ENCODE assay signal across 8 cellular contexts in genomic region chr15:67520276-67520975, GRCh38. TPM values are rescaled to one million over a fixed set of nuclear protein-coding genes. Genes with fewer than 3 reads are reported as not detected.
DNase-seq lines count a peak whose midpoint lies in the region; ATAC-seq, FAIRE-seq and TF ChIP-seq lines count a peak whose summit lies in the region.

No MANE protein-coding gene starts in this region.

- CTCF ChIA-PET in GM12878 (lab: Yijun Ruan, JAX), result interaction anchor here (0.7 to 2.0 kb wide), 9 partner anchors 8 to 316 kb away, joined by 3 to 8 read pairs (median 3); no protein-coding TSS in a partner anchor

- in situ Hi-C loops in GM12878 (cut with MboI), result no loop called here

- WGBS in GM12878 (ENCODE audit: insufficient coverage, insufficient replicate concordance, low lambda C conversion rate, missing lambda C conversion rate), result 5% methylated on average over 22 of the region's 22 CpGs
- 23 to 26% methylated on average over 22 of the region's 22 CpGs for WGBS in lower leg skin, 2 donors
- WGBS in testis, 2 donors, result 13 to 15% methylated on average over 22 of the region's 22 CpGs

- DNase-seq in DND-41 (no peak), HL-60 (ENCODE audit: low read depth in 1 of 2, low spot score in 1 of 2) (no peak), GM12878 (ENCODE audit: low read depth, low spot score) (no peak), lower leg skin (ENCODE audit: low spot score in 2 of 2) (peak in 1 of 2 donors; percentile 88), testis (no peak), HT-29 (ENCODE audit: low spot score) (no peak), cerebellar cortex (ENCODE audit: low spot score) (no peak)

- TF ChIP-seq RAD21 in GM12878 (IDR thresholded peaks at IDR 0.05; ENCODE audit: insufficient read depth, low read depth, low read length), result no peak

- H3K27me3 ChIP-seq in DND-41 (ENCODE audit: insufficient read depth, low read length, poor library complexity) (no peaks in the 10 kb centered on the region), HL-60 (ENCODE audit: insufficient read depth, poor library complexity, severe bottlenecking) (no peaks in the 10 kb centered on the region), GM12878 (replicated peaks in 1 of 2; ENCODE audit: control insufficient read depth in 2 of 2, insufficient read depth in 2 of 2, low read length in 1 of 2) (no peaks in the 10 kb centered on the region), testis (no peaks in the 10 kb centered on the region)

- BruUV-seq in GM12878 (replicated peaks; lab: Mats Ljungman, UMichigan), result TSS peak; percentile 94

- RAD21 ChIA-PET in GM12878 (lab: Charles Lee; ENCODE audit: unreplicated experiment), result interaction anchor here (0.7 to 2.3 kb wide), 11 partner anchors 13 to 312 kb away, joined by 3 to 13 read pairs (median 4); partner anchors contain the start of gene MAP2K5

- no peak for FAIRE-seq in GM12878 (lab: Jason Lieb, UNC)

- POLR2A ChIA-PET in GM12878 (lab: Charles Lee), result interaction anchor here (0.7 to 1.7 kb wide), 6 partner anchors 9 to 321 kb away, joined by 3 to 6 read pairs (median 3); no protein-coding TSS in a partner anchor

- no peak for TF ChIP-seq EP300 in GM12878 (IDR thresholded peaks at IDR 0.05; ENCODE audit: borderline replicate concordance in 1 of 2, control insufficient read depth in 1 of 2, low read depth in 2 of 2, low read length in 2 of 2)

- no peak for ATAC-seq in DND-41 (ENCODE audit: insufficient read depth, low read depth)
- ATAC-seq in GM12878, result peak; percentile 3
- ATAC-seq in HG02885 (IDR thresholded peaks at IDR 0.05; ENCODE audit: poor library complexity, unreplicated experiment), result no peak

- peak overlapping the region; percentile 80 for H2AFZ ChIP-seq in DND-41 (ENCODE audit: low read depth, low read length)
- H2AFZ ChIP-seq in GM12878 (ENCODE audit: control insufficient read depth, low read depth, low read length), result peak overlapping the region; percentile 83

- no peak for TF ChIP-seq CTCF in DND-41 (IDR thresholded peaks at IDR 0.05; ENCODE audit: borderline replicate concordance, extremely low read depth, low read length, poor library complexity, severe bottlenecking)
- no peak for TF ChIP-seq CTCF in HL-60 (IDR thresholded peaks at IDR 0.05; ENCODE audit: insufficient read depth, low read length)
- no peak for TF ChIP-seq CTCF in GM12878 (IDR thresholded peaks at IDR 0.05 in 2 of 3, conservative IDR thresholded peaks at IDR 0.05 in 1 of 3; ENCODE audit: control insufficient read depth in 2 of 3, extremely low read depth in 1 of 3, insufficient read depth in 1 of 3, low read depth in 3 of 3, low read length in 3 of 3)
- TF ChIP-seq CTCF in lower leg skin (IDR thresholded peaks at IDR 0.05), result no peak
- TF ChIP-seq CTCF in testis (IDR thresholded peaks at IDR 0.05), result no peak

- TF ChIP-seq POLR2A in GM12878 (IDR thresholded peaks at IDR 0.05; ENCODE audit: low read depth, low read length) (no peak), lower leg skin (IDR thresholded peaks at IDR 0.05) (no peak), testis (IDR thresholded peaks at IDR 0.05) (no peak)

- H3K9me3 ChIP-seq in DND-41 (ENCODE audit: insufficient read depth, low read length, severe bottlenecking) (no peaks in the 10 kb centered on the region), GM12878 (replicated peaks; ENCODE audit: control insufficient read depth, insufficient read depth, low read length) (no peaks in the 10 kb centered on the region), testis (no peaks in the 10 kb centered on the region)

- peaks cover 32% of the 10 kb centered on the region for H3K4me1 ChIP-seq in DND-41 (ENCODE audit: insufficient read depth, low read length)
- no peaks in the 10 kb centered on the region for H3K4me1 ChIP-seq in GM12878 (ENCODE audit: control insufficient read depth, insufficient read depth, low read length)
- peaks cover 8% of the 10 kb centered on the region for H3K4me1 ChIP-seq in testis

- H3K4me2 ChIP-seq in DND-41 (ENCODE audit: insufficient read depth, low read length) (peak overlapping the region; percentile 62), GM12878 (ENCODE audit: control insufficient read depth, insufficient read depth) (peak overlapping the region; percentile 81)

- peak overlapping the region; percentile 93 for H3K9ac ChIP-seq in DND-41 (ENCODE audit: low read depth, low read length)
- H3K9ac ChIP-seq in GM12878 (ENCODE audit: control insufficient read depth, insufficient read depth, low read length), result peak overlapping the region; percentile 92

- H3K4me3 ChIP-seq in DND-41 (ENCODE audit: low read depth in 1 of 2, low read length in 2 of 2), result peak overlapping the region; percentile 12 to 79; a peak in 3 of 4 replicates
- H3K4me3 ChIP-seq in HL-60 (replicated peaks; ENCODE audit: insufficient read depth, low read length), result peak overlapping the region; percentile 59
- H3K4me3 ChIP-seq in GM12878, result peak overlapping the region; percentile 87
- peak overlapping the region; percentile 38 for H3K4me3 ChIP-seq in lower leg skin (ENCODE audit: low read depth, poor library complexity, severe bottlenecking)
- peak overlapping the region; percentile 83 to 88 for H3K4me3 ChIP-seq in testis

- H3K36me3 ChIP-seq in DND-41 (ENCODE audit: insufficient read depth, low read length) (no peaks in the 10 kb centered on the region; the same call in 1 of the 2 replicates), GM12878 (ENCODE audit: control insufficient read depth in 2 of 2, insufficient read depth in 2 of 2, low read length in 1 of 2) (no peaks in the 10 kb centered on the region), testis (ENCODE audit: low read depth, missing control alignments) (no peaks in the 10 kb centered on the region)

- peaks cover 43% of the 10 kb centered on the region for H3K79me2 ChIP-seq in DND-41 (ENCODE audit: insufficient read depth, low read length)
- H3K79me2 ChIP-seq in GM12878 (ENCODE audit: control insufficient read depth, insufficient read depth, low read length), result peaks cover 39% of the 10 kb centered on the region

- H4K20me1 ChIP-seq in DND-41 (ENCODE audit: insufficient read depth, low read length) (peaks cover 3% of the 10 kb centered on the region; the same call in 1 of the 2 replicates), GM12878 (ENCODE audit: control insufficient read depth, insufficient read depth) (no peaks in the 10 kb centered on the region)

- SMC1A ChIA-PET in GM12878 (lab: Charles Lee; ENCODE audit: uncharacterized antibody, unreplicated experiment), result interaction anchor here (0.6 to 2.1 kb wide), 12 partner anchors 9 to 270 kb away, joined by 3 to 8 read pairs (median 4); no protein-coding TSS in a partner anchor

- intact Hi-C loops in GM12878 (cut with micrococcal nuclease; ENCODE audit: unreplicated experiment), result loop anchor here (2.0 to 5.0 kb wide), 2 partner anchors 18 to 322 kb away; partner anchors contain the start of gene RNU6-1
- intact Hi-C loops in lower leg skin (cut with DNase I; ENCODE audit: low total_unique reads), result loop anchor here (10.0 kb wide), 1 partner anchor 1366 kb away; no protein-coding TSS in a partner anchor
- intact Hi-C loops in testis (cut with DNase I; ENCODE audit: low total_unique reads), result loop anchor here (10.0 kb wide), 1 partner anchor 314 kb away; no protein-coding TSS in a partner anchor

- H3K27ac ChIP-seq in DND-41 (ENCODE audit: low read length) (peak overlapping the region; percentile 90), HL-60 (replicated peaks) (peak overlapping the region; percentile 81), GM12878 (ENCODE audit: control insufficient read depth, insufficient read depth) (peak overlapping the region; percentile 62), testis (peak overlapping the region; percentile 88 to 98)

RNA-seq across cellular contexts. Expression of gene C15orf61, which starts 0.5 kb away (rescaled TPM):
- 11.1 and 14.2 TPM in 2 replicates for total RNA-seq in GM12878 (2013; cell fraction: nucleolus; rRNA removed)
- total RNA-seq in GM12878 (2014; rRNA removed), result 5.8 and 7.5 TPM in 2 replicates
- 2.3 and 3.4 TPM in 2 replicates for total RNA-seq in GM12878 (2014; rRNA removed; fragmentation: Illumina TruSeq; extraction: Trizol)
- 6.2 and 7.4 TPM in 2 replicates for total RNA-seq in GM12878 (2021)
- polyA plus RNA-seq in GM12878 (2011; ENCODE audit: low read depth), result 0.39 TPM
- 3.6 and 6.1 TPM in 2 replicates for polyA plus RNA-seq in GM12878 (2011; rRNA removed)
- polyA plus RNA-seq in GM12878 (2011; cell fraction: cytosol; rRNA removed), result 3.0 and 4.0 TPM in 2 replicates
- 5.3 and 6.0 TPM in 2 replicates for polyA plus RNA-seq in GM12878 (2011; cell fraction: nucleus; rRNA removed)
- 2.9 and 3.7 TPM in 2 replicates for polyA plus RNA-seq in GM12878 (2012)
- 1.7 and 3.2 TPM in 2 replicates for polyA plus RNA-seq in GM12878 (2014; fragmentation: Illumina TruSeq; extraction: Trizol)
- 1 to 10 TPM; 1.4 to 4.5 TPM for polyA plus RNA-seq in GM12878 (2014; fragmentation: Nextera tagmentation; extraction: Ambion mirVana)
- 4.0 and 5.2 TPM in 2 replicates for polyA plus RNA-seq in GM12878 (2014; rRNA removed)
- polyA plus RNA-seq in GM12878 (2016; fragmentation: Nextera tagmentation; extraction: Ambion mirVana), result 1 to 10 TPM; 7.7 to 8.7 TPM
- polyA minus RNA-seq in GM12878 (2011; rRNA and poly(A)+ RNA removed), result 3.5 and 3.6 TPM in 2 replicates
- 1.5 and 2.1 TPM in 2 replicates for polyA minus RNA-seq in GM12878 (2011; cell fraction: cytosol; rRNA and poly(A)+ RNA removed)
- polyA minus RNA-seq in GM12878 (2011; cell fraction: nucleus; rRNA and poly(A)+ RNA removed), result 13.2 and 28.5 TPM in 2 replicates
- total RNA-seq in lower leg skin, result 10 to 100 TPM in 3 of 4 donors, 1 to 10 TPM in 1; 8.2 to 19.0 (median 13.5) TPM
- total RNA-seq in testis, result 10 to 100 TPM; 24.9 to 28.6 TPM
- 42.8 TPM for polyA plus RNA-seq in testis (ENCODE audit: insufficient read depth, low read depth, low replicate concordance)
- total RNA-seq in HT-29 (2014; rRNA removed; shearing (Covaris generic)), result 5.4 and 9.6 TPM in 2 replicates

RNA-seq across cellular contexts. Expression of gene MAP2K5, which starts 22.1 kb away (rescaled TPM):
- total RNA-seq in GM12878 (2013; cell fraction: nucleolus; rRNA removed), result 39.1 and 40.1 TPM in 2 replicates
- total RNA-seq in GM12878 (2014; rRNA removed) (5.9 and 6.3 TPM in 2 replicates), GM12878 (2014; rRNA removed; fragmentation: Illumina TruSeq; extraction: Trizol) (10.7 and 10.9 TPM in 2 replicates), GM12878 (2021) (19.3 and 19.4 TPM in 2 replicates), lower leg skin (10 to 100 TPM in 1 of 4 donors, 1 to 10 TPM in 3; 8.0 to 14.0 (median 9.1) TPM), testis (10 to 100 TPM; 28.0 to 31.2 TPM)
- 8.7 TPM for polyA plus RNA-seq in GM12878 (2011; ENCODE audit: low read depth)
- polyA plus RNA-seq in GM12878 (2011; rRNA removed) (5.1 and 7.0 TPM in 2 replicates), GM12878 (2014; fragmentation: Illumina TruSeq; extraction: Trizol) (12.5 and 13.6 TPM in 2 replicates), GM12878 (2014; fragmentation: Nextera tagmentation; extraction: Ambion mirVana) (1 to 10 TPM; 1.3 to 2.0 TPM), GM12878 (2014; rRNA removed) (8.3 and 10.2 TPM in 2 replicates), GM12878 (2016; fragmentation: Nextera tagmentation; extraction: Ambion mirVana) (10 to 100 TPM; 14.6 to 16.6 TPM), testis (ENCODE audit: insufficient read depth, low read depth, low replicate concordance) (34.3 TPM)
- polyA plus RNA-seq in GM12878 (2011; cell fraction: cytosol; rRNA removed), result 2.6 and 3.7 TPM in 2 replicates
- 16.5 and 22.6 TPM in 2 replicates for polyA plus RNA-seq in GM12878 (2011; cell fraction: nucleus; rRNA removed)
- polyA plus RNA-seq in GM12878 (2012), result 12.2 and 15.8 TPM in 2 replicates
- 14.6 and 16.8 TPM in 2 replicates for polyA minus RNA-seq in GM12878 (2011; rRNA and poly(A)+ RNA removed)
- polyA minus RNA-seq in GM12878 (2011; cell fraction: cytosol; rRNA and poly(A)+ RNA removed), result 3.1 and 5.3 TPM in 2 replicates
- 30.6 and 61.8 TPM in 2 replicates for polyA minus RNA-seq in GM12878 (2011; cell fraction: nucleus; rRNA and poly(A)+ RNA removed)
- 3.6 and 3.8 TPM in 2 replicates for total RNA-seq in HT-29 (2014; rRNA removed; shearing (Covaris generic))
